19 cellular contexts compared by ENCODE assay signal in genomic region chr3:152047465-152047864, GRCh38.
A peak's percentile ranks its signal among the peaks of the same experiment; 100 is the strongest.
DNase-seq lines count a peak whose midpoint lies in the region; ATAC-seq and TF ChIP-seq lines count a peak whose summit lies in the region.
"Had no signal": no experiment of that assay in that cellular context is flagged by ENCODE, and none has a peak within 500 bp of the region (broad histone marks: within the 10 kb centered on the region; RNA-seq: fewer than 3 reads in every experiment).

No MANE protein-coding gene starts in this region.

- peaks cover 4% of the 10 kb centered on the region for H3K4me1 ChIP-seq in left ventricle myocardium inferior
- H3K4me1 ChIP-seq in thoracic aorta (ENCODE audit: control insufficient read depth in 1 of 2, low read depth in 2 of 2): peaks cover 5 to 29% of the 10 kb centered on the region in 2 donors

- H3K27ac ChIP-seq in left ventricle myocardium inferior (replicated peaks): peak overlapping the region; percentile 38
- no peak overlapping the region for H3K27ac ChIP-seq in thoracic aorta
- H3K27ac ChIP-seq: transverse colon had no signal

- in situ Hi-C loops in astrocyte of the spinal cord (cut with HindIII; ENCODE audit: low sequenced_read_pairs): no loop called here

- TF ChIP-seq CTCF in left ventricle myocardium inferior (IDR thresholded peaks at IDR 0.05; ENCODE audit: borderline replicate concordance) (no peak), astrocyte of the spinal cord (IDR thresholded peaks at IDR 0.05; ENCODE audit: low read depth, low read length) (no peak), fibroblast of villous mesenchyme (IDR thresholded peaks at IDR 0.05; ENCODE audit: insufficient read depth, low read depth, low read length) (no peak), thoracic aorta (IDR thresholded peaks at IDR 0.05) (no peak)

- H3K9me3 ChIP-seq in left ventricle myocardium inferior (replicated peaks) (no peaks in the 10 kb centered on the region), thoracic aorta (no peaks in the 10 kb centered on the region), MG63 (no peaks in the 10 kb centered on the region)
- H3K9me3 ChIP-seq: transverse colon had no signal

- no peaks in the 10 kb centered on the region for H3K27me3 ChIP-seq in left ventricle myocardium inferior (ENCODE audit: low read depth)
- H3K27me3 ChIP-seq in thoracic aorta (replicated peaks; ENCODE audit: insufficient read depth): no peaks in the 10 kb centered on the region
- no peaks in the 10 kb centered on the region for H3K27me3 ChIP-seq in MG63
- H3K27me3 ChIP-seq: transverse colon had no signal

- ATAC-seq in thoracic aorta (ENCODE audit: insufficient number of reproducible peaks, low FRiP score, low read depth): peak; percentile 42
- no peak for ATAC-seq in GM21390 (IDR thresholded peaks at IDR 0.05; ENCODE audit: unreplicated experiment)
- ATAC-seq: HepG2; naive thymus-derived CD8-positive, alpha-beta T cell; T-helper 17 cell had no signal

- DNase-seq in left ventricle myocardium inferior (no peak), cardiac septum (ENCODE audit: low spot score) (no peak), astrocyte of the spinal cord (ENCODE audit: low read depth, low spot score) (peak; percentile 50), fibroblast of villous mesenchyme (ENCODE audit: low read depth) (peak; percentile 71), thoracic aorta (ENCODE audit: low spot score) (no peak), MG63 (no peak), H4 (ENCODE audit: low spot score) (no peak)
- DNase-seq: activated CD4-positive, CD25-positive, alpha-beta regulatory T cell; activated gamma-delta T cell treated with Interleukin-2 at 50 U/mL for 16 hours; Caco-2; central memory CD4-positive, alpha-beta T cell; naive thymus-derived CD8-positive, alpha-beta T cell; NCI-H1048; NCI-H2107; NCI-H748 treated with DMSO at 0.1 percent for 48 hours; T-helper 17 cell; transverse colon had no signal

- H3K4me3 ChIP-seq in left ventricle myocardium inferior (no peak overlapping the region), astrocyte of the spinal cord (ENCODE audit: low read depth, low read length) (no peak overlapping the region), fibroblast of villous mesenchyme (ENCODE audit: low read depth, low read length) (no peak overlapping the region), thoracic aorta (no peak overlapping the region), MG63 (no peak overlapping the region)
- H3K4me3 ChIP-seq: transverse colon had no signal

- intact Hi-C loops in left ventricle myocardium inferior (cut with micrococcal nuclease): no loop called here
- intact Hi-C loops in cardiac septum (cut with DNase I): no loop called here

- H3K36me3 ChIP-seq in left ventricle myocardium inferior (no peaks in the 10 kb centered on the region), thoracic aorta (no peaks in the 10 kb centered on the region), MG63 (no peaks in the 10 kb centered on the region)
- H3K36me3 ChIP-seq: transverse colon had no signal

Comparison
In these comparisons a context has a peak if more than half of its experiments do, and no peak if none do; other contexts are left out.
1. DNase-seq: peak in astrocyte of the spinal cord (single experiment) and fibroblast of villous mesenchyme (single experiment); none in left ventricle myocardium inferior (single experiment), cardiac septum (single experiment), thoracic aorta (single experiment), MG63 (single experiment) and H4 (single experiment).